ENCODE assay signal across 13 cellular contexts in genomic region chr4:26048962-26049361, GRCh38.
DNase-seq lines count a peak whose midpoint lies in the region; ATAC-seq and TF ChIP-seq lines count a peak whose summit lies in the region.
"Had no signal": no experiment of that assay in that cellular context is flagged by ENCODE, and none has a peak within 500 bp of the region (broad histone marks: within the 10 kb centered on the region; RNA-seq: fewer than 3 reads in every experiment).

No MANE protein-coding gene starts in this region.

- H3K36me3 Mint-ChIP-seq in brain: no peaks in the 10 kb centered on the region

- TF ChIP-seq CTCF in brain (conservative IDR thresholded peaks at IDR 0.05) (no peak), left lung (IDR thresholded peaks at IDR 0.05) (no peak)

- intact Hi-C loops in left lung (cut with DNase I): no loop called here

- H3K4me3 ChIP-seq in left lung (no peak overlapping the region), skin epidermis (no peak overlapping the region)

- H3K27ac Mint-ChIP-seq in brain: peak overlapping the region in 3 of 5 experiments; percentile 8 to 78 (median 50)

- H3K27ac ChIP-seq in left lung (peak overlapping the region; percentile 48 to 85), skin epidermis (peak overlapping the region in 16 of 21 experiments; percentile 7 to 86 (median 68))
- H3K27ac ChIP-seq: C4-2B had no signal

- H3K4me1 ChIP-seq in left lung: peaks cover 0 to 9% of the 10 kb centered on the region in 2 donors

- ATAC-seq in left lung: no peak
- no peak for ATAC-seq in GM21619 (IDR thresholded peaks at IDR 0.05; ENCODE audit: unreplicated experiment)

- H3K9me3 Mint-ChIP-seq in brain: peaks cover 0 to 7% (median 2%) of the 10 kb centered on the region in 5 experiments

- peaks cover 29% of the 10 kb centered on the region for H3K4me1 Mint-ChIP-seq in brain

- no peaks in the 10 kb centered on the region for H3K9me3 ChIP-seq in left lung

- DNase-seq in GM03348 (ENCODE audit: low spot score): peak; percentile 61
- no peak for DNase-seq in left lung
- DNase-seq in activated gamma-delta T cell (lab: John Stamatoyannopoulos, UW): no peak
- no peak for DNase-seq in NCI-H1092 treated with DMSO at 0.1 percent for 48 hours (lab: John Stamatoyannopoulos, UW)
- DNase-seq in cerebellar nuclear complex (lab: John Stamatoyannopoulos, UW): no peak
- DNase-seq: activated naive CD4-positive, alpha-beta T cell treated with Interleukin-2 at 50 U/mL for 16 hours; Kasumi-1; NCI-H2171 treated with DMSO at 0.1 percent for 48 hours; small intestine had no signal

- H3K4me3 Mint-ChIP-seq in brain: no peak overlapping the region

- H3K27me3 ChIP-seq in left lung: peaks cover 0 to 20% of the 10 kb centered on the region in 2 donors

- H3K27me3 Mint-ChIP-seq in brain: peaks cover 3% of the 10 kb centered on the region

- no peaks in the 10 kb centered on the region for H3K36me3 ChIP-seq in left lung
